ENCODE assay signal across 24 cellular contexts in the genomic region with DNA sequence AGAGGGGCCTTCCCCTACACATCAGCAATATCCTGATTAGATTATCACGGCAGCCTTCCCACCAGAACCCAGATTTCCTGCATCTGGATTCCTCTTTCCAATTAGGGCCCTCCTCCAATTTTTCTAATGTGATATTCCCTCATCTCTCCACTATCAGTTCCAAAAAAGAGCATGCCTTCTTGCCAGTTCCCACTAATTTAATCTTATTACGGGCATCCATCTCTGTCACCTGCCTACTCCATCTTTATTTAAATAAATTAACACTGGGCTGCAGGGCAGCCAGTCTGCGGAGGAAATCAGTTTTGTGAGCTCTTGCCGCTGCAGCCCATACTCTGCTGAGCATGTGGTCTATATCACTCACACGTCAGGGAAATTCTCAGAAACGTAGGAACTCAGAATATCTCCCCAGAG. TPM values are rescaled to one million over a fixed set of nuclear protein-coding genes. Genes with fewer than 3 reads are reported as not detected.
A peak's percentile ranks its signal among the peaks of the same experiment; 100 is the strongest.
DNase-seq lines count a peak whose midpoint lies in the region; ATAC-seq and TF ChIP-seq lines count a peak whose summit lies in the region.
"Had no signal": no experiment of that assay in that cellular context is flagged by ENCODE, and none has a peak within 500 bp of the region (broad histone marks: within the 10 kb centered on the region; RNA-seq: fewer than 3 reads in every experiment).

No MANE protein-coding gene starts in this region.

- H3K9me3 ChIP-seq in right atrium auricular region (no peaks in the 10 kb centered on the region), Peyer's patch (no peaks in the 10 kb centered on the region), suprapubic skin (no peaks in the 10 kb centered on the region)
- H3K9me3 ChIP-seq: Caco-2 had no signal

- H3K27me3 ChIP-seq in right atrium auricular region: no peaks in the 10 kb centered on the region
- no peaks in the 10 kb centered on the region for H3K27me3 ChIP-seq in Peyer's patch
- H3K27me3 ChIP-seq in suprapubic skin: peaks cover 4% of the 10 kb centered on the region

- H3K9me3 Mint-ChIP-seq in mesothelial cell of epicardium: no peaks in the 10 kb centered on the region
- H3K9me3 Mint-ChIP-seq: CD4-positive, alpha-beta T cell; GM23338 had no signal

- DNase-seq in left ventricle myocardium superior (no peak), right atrium auricular region (ENCODE audit: low spot score) (no peak), fibroblast of mammary gland (ENCODE audit: low read depth) (peak; percentile 2), mesothelial cell of epicardium (ENCODE audit: low spot score in 2 of 2, unreplicated experiment in 2 of 2) (no peak), Peyer's patch (no peak), suprapubic skin (ENCODE audit: low spot score in 2 of 2) (no peak), kidney glomerular epithelial cell (lab: John Stamatoyannopoulos, UW) (no peak)
- DNase-seq: Caco-2; CD4-positive, alpha-beta T cell; DMS153; GDM1; HCEC 1CT; MM.1S; NCI-H1092; NCI-H2081; NCI-H2171 treated with DMSO at 0.1 percent for 48 hours; NCI-H446; NCI-H526 treated with DMSO at 0.1 percent for 48 hours; Right ventricle myocardium superior had no signal

- H3K36me3 Mint-ChIP-seq in mesothelial cell of epicardium: no peaks in the 10 kb centered on the region

- WGBS in suprapubic skin: 85% methylated on average over 6 of the region's 6 CpGs

- ATAC-seq in left ventricle myocardium superior: peak; percentile 43
- ATAC-seq: GM23338 had no signal

- H3K27ac Mint-ChIP-seq in mesothelial cell of epicardium: peak overlapping the region; percentile 86
- H3K27ac Mint-ChIP-seq: B cell; CD4-positive, alpha-beta T cell; GM23338 had no signal

- peaks cover 17% of the 10 kb centered on the region for H3K4me1 Mint-ChIP-seq in mesothelial cell of epicardium
- H3K4me1 Mint-ChIP-seq: B cell had no signal

- H3K27ac ChIP-seq in right atrium auricular region (no peak overlapping the region), Peyer's patch (no peak overlapping the region), suprapubic skin (no peak overlapping the region)

- TF ChIP-seq CTCF in right atrium auricular region (IDR thresholded peaks at IDR 0.05) (no peak), fibroblast of mammary gland (conservative IDR thresholded peaks at IDR 0.05; ENCODE audit: control insufficient read depth, insufficient read depth, low read depth, low read length) (no peak), mesothelial cell of epicardium (IDR thresholded peaks at IDR 0.05; ENCODE audit: unreplicated experiment) (no peak), Peyer's patch (IDR thresholded peaks at IDR 0.05) (no peak), suprapubic skin (IDR thresholded peaks at IDR 0.05) (no peak)

- no peak overlapping the region for H3K4me3 ChIP-seq in right atrium auricular region
- no peak overlapping the region for H3K4me3 ChIP-seq in fibroblast of mammary gland (ENCODE audit: control insufficient read depth, low read depth, low read length)
- no peak overlapping the region for H3K4me3 ChIP-seq in Peyer's patch
- H3K4me3 ChIP-seq in suprapubic skin: no peak overlapping the region
- H3K4me3 ChIP-seq: GM23338 had no signal

- intact Hi-C loops in left ventricle myocardium superior (cut with micrococcal nuclease): no loop called here

- no peak for TF ChIP-seq EP300 in suprapubic skin (IDR thresholded peaks at IDR 0.05)

- TF ChIP-seq POLR2A in Peyer's patch (IDR thresholded peaks at IDR 0.05) (no peak), suprapubic skin (IDR thresholded peaks at IDR 0.05) (no peak)

- no peaks in the 10 kb centered on the region for H3K4me1 ChIP-seq in right atrium auricular region
- H3K4me1 ChIP-seq in Peyer's patch: peaks cover 0 to 27% (median 8%) of the 10 kb centered on the region in 4 donors
- no peaks in the 10 kb centered on the region for H3K4me1 ChIP-seq in suprapubic skin

- H3K36me3 ChIP-seq in right atrium auricular region: no peaks in the 10 kb centered on the region
- peaks cover 0 to 20% (median 0%) of the 10 kb centered on the region in 3 donors for H3K36me3 ChIP-seq in Peyer's patch
- no peaks in the 10 kb centered on the region for H3K36me3 ChIP-seq in suprapubic skin

- peaks cover 14% of the 10 kb centered on the region for H3K27me3 Mint-ChIP-seq in mesothelial cell of epicardium (ENCODE audit: low read depth)

- H3K4me3 Mint-ChIP-seq in mesothelial cell of epicardium: no peak overlapping the region
- H3K4me3 Mint-ChIP-seq: B cell; CD4-positive, alpha-beta T cell; GM23338 had no signal

RNA-seq across cellular contexts. Expression of gene FBP2, which starts 16.6 kb away (rescaled TPM):
- total RNA-seq in left ventricle myocardium superior (not detected), right atrium auricular region (not detected), mesothelial cell of epicardium (not detected in 3 replicates), Peyer's patch (not detected), suprapubic skin (not detected)
- total RNA-seq: A172; B cell; Caco-2; CD4-positive, alpha-beta T cell; Daoy; GM23338; LHCN-M2 had no signal

RNA-seq across cellular contexts. Expression of gene FBP1, which starts 29.1 kb away (rescaled TPM):
- total RNA-seq in left ventricle myocardium superior (1.3 TPM), right atrium auricular region (1 to 10 TPM; 3.6 to 4.1 TPM), mesothelial cell of epicardium (5.3 to 6.5 TPM (median 5.9 TPM) in 3 replicates), Peyer's patch (100 to 1,000 TPM in 3 of 4 donors, 10 to 100 TPM in 1; 56.1 to 454 (median 413) TPM), suprapubic skin (10 to 100 TPM in 3 of 4 donors, 1 to 10 TPM in 1; 4.5 to 15.2 (median 11.3) TPM)
- total RNA-seq: Daoy, LHCN-M2 had no signal

RNA-seq across cellular contexts. Expression of gene PCAT7, which starts 55.3 kb away (rescaled TPM):
- total RNA-seq in left ventricle myocardium superior: not detected
- total RNA-seq in right atrium auricular region: not detected
- 18.5 to 19.0 TPM (median 18.8 TPM) in 3 replicates for total RNA-seq in mesothelial cell of epicardium
- total RNA-seq in Peyer's patch: 1 to 10 TPM in 3 of 4 donors, not detected in 1; 1.1 to 1.8 (median 1.3) TPM
- under 1 TPM in 1 of 4 donors, not detected in 3; 0.87 TPM for total RNA-seq in suprapubic skin
- total RNA-seq: B cell; CD4-positive, alpha-beta T cell; Daoy; LHCN-M2 had no signal
